Comparison of ENCODE assay signal across 36 cellular contexts in genomic region chr15:43361313-43361903, GRCh38. TPM values are rescaled to one million over a fixed set of nuclear protein-coding genes. Genes with fewer than 3 reads are reported as not detected.
DNase-seq lines count a peak whose midpoint lies in the region; ATAC-seq, FAIRE-seq and TF ChIP-seq lines count a peak whose summit lies in the region.
"Had no signal": no experiment of that assay in that cellular context is flagged by ENCODE, and none has a peak within 500 bp of the region (broad histone marks: within the 10 kb centered on the region; RNA-seq: fewer than 3 reads in every experiment).

No MANE protein-coding gene starts in this region.

- H3K4me3 Mint-ChIP-seq in Caco-2 (ENCODE audit: unreplicated experiment), result no peak overlapping the region
- no peak overlapping the region for H3K4me3 Mint-ChIP-seq in neural progenitor cell
- H3K4me3 Mint-ChIP-seq: activated CD4-positive, alpha-beta T cell treated with anti-CD3 and anti-CD28 coated beads, Interleukin-2, amount 10 ng/mL, durations not matched to agents 24 days and 14 days; activated naive CD8-positive, alpha-beta T cell; H9; naive thymus-derived CD8-positive, alpha-beta T cell; WTC11 had no signal

- BruUV-seq in Caco-2 (replicated peaks; lab: Mats Ljungman, UMichigan) (TSS peak; percentile 13), endothelial cell of umbilical vein (replicated peaks; lab: Mats Ljungman, UMichigan) (TSS peak; percentile 15)

- H3K36me3 Mint-ChIP-seq in Caco-2 (ENCODE audit: insufficient read depth, unreplicated experiment) (peaks cover 66% of the 10 kb centered on the region), neural progenitor cell (peaks cover 78% of the 10 kb centered on the region)

- intact Hi-C loops in Caco-2 (cut with micrococcal nuclease; ENCODE audit: unreplicated experiment), result no loop called here
- intact Hi-C loops in endothelial cell of umbilical vein (cut with micrococcal nuclease), result no loop called here

- H3K27me3 Mint-ChIP-seq in Caco-2 (ENCODE audit: insufficient read depth, unreplicated experiment), result no peaks in the 10 kb centered on the region
- no peaks in the 10 kb centered on the region for H3K27me3 Mint-ChIP-seq in neural progenitor cell (ENCODE audit: insufficient read depth, low read depth)
- H3K27me3 Mint-ChIP-seq: activated CD4-positive, alpha-beta T cell treated with anti-CD3 and anti-CD28 coated beads, Interleukin-2, amount 10 ng/mL, durations not matched to agents 24 days and 14 days; activated naive CD8-positive, alpha-beta T cell; naive thymus-derived CD8-positive, alpha-beta T cell had no signal

- H3K27ac ChIP-seq in endothelial cell of umbilical vein (ENCODE audit: insufficient read depth, low read depth, low read length) (no peak overlapping the region), neural progenitor cell (no peak overlapping the region)
- H3K27ac ChIP-seq: ascending aorta, C4-2B, cardiac muscle cell, colonic mucosa, foreskin keratinocyte, heart left ventricle, lower lobe of right lung, tibial artery, vagina had no signal

- H3K36me3 ChIP-seq in Caco-2 (ENCODE audit: control insufficient read depth, insufficient read depth, low read length) (peaks cover 12% of the 10 kb centered on the region), endothelial cell of umbilical vein (ENCODE audit: control insufficient read depth in 2 of 2, extremely low read depth in 1 of 2, insufficient read depth in 2 of 2, low read length in 2 of 2) (peaks cover 12 to 16% of the 10 kb centered on the region in 2 experiments), neural progenitor cell (peaks cover 61% of the 10 kb centered on the region)

- no peaks in the 10 kb centered on the region for H3K27me3 ChIP-seq in Caco-2 (replicated peaks; ENCODE audit: control insufficient read depth, insufficient read depth, low read length)
- H3K27me3 ChIP-seq in endothelial cell of umbilical vein (ENCODE audit: control insufficient read depth in 2 of 2, insufficient read depth in 2 of 2, low read length in 2 of 2), result no peaks in the 10 kb centered on the region
- H3K27me3 ChIP-seq in neural progenitor cell, result no peaks in the 10 kb centered on the region
- H3K27me3 ChIP-seq: ascending aorta, cardiac muscle cell, colonic mucosa, foreskin keratinocyte, heart left ventricle, tibial artery, vagina had no signal

- H3K4me1 Mint-ChIP-seq in Caco-2 (ENCODE audit: low read depth, unreplicated experiment), result no peaks in the 10 kb centered on the region
- no peaks in the 10 kb centered on the region for H3K4me1 Mint-ChIP-seq in neural progenitor cell
- H3K4me1 Mint-ChIP-seq: activated CD4-positive, alpha-beta T cell treated with anti-CD3 and anti-CD28 coated beads, Interleukin-2, amount 10 ng/mL, durations not matched to agents 24 days and 14 days; WTC11 had no signal

- H3K27ac Mint-ChIP-seq in Caco-2 (ENCODE audit: unreplicated experiment) (no peak overlapping the region), neural progenitor cell (no peak overlapping the region)
- H3K27ac Mint-ChIP-seq: activated CD4-positive, alpha-beta T cell treated with anti-CD3 and anti-CD28 coated beads, Interleukin-2, amount 10 ng/mL, durations not matched to agents 24 days and 14 days; activated naive CD8-positive, alpha-beta T cell; naive thymus-derived CD8-positive, alpha-beta T cell; WTC11 had no signal

- FAIRE-seq in endothelial cell of umbilical vein (lab: Jason Lieb, UNC), result no peak

- H3K9me1 ChIP-seq in endothelial cell of umbilical vein (replicated peaks; ENCODE audit: control insufficient read depth, extremely low read depth, insufficient read depth, low read length), result no peaks in the 10 kb centered on the region

- H2AFZ ChIP-seq in endothelial cell of umbilical vein (ENCODE audit: low read depth, low read length) (no peak overlapping the region), neural progenitor cell (replicated peaks) (no peak overlapping the region)

- no peak overlapping the region for H3K4me3 ChIP-seq in Caco-2 (ENCODE audit: low read depth, low read length)
- H3K4me3 ChIP-seq in endothelial cell of umbilical vein (replicated peaks in 1 of 3; ENCODE audit: insufficient read depth in 1 of 3, low read depth in 1 of 3, low read length in 3 of 3), result no peak overlapping the region
- peak overlapping the region; percentile 2 for H3K4me3 ChIP-seq in neural progenitor cell
- H3K4me3 ChIP-seq: ascending aorta, cardiac muscle cell, colonic mucosa, heart left ventricle, lower lobe of right lung, tibial artery, vagina had no signal

- DNase-seq in Caco-2 (no peak), NCI-H69 (lab: John Stamatoyannopoulos, UW) (peak; percentile 6), endothelial cell of umbilical vein (ENCODE audit: low read depth, low spot score) (no peak), neural progenitor cell (ENCODE audit: low spot score) (no peak), kidney glomerular epithelial cell (lab: John Stamatoyannopoulos, UW) (no peak), NCI-H1105 (lab: John Stamatoyannopoulos, UW) (no peak)
- DNase-seq: activated CD4-positive, alpha-beta T cell treated with anti-CD3 and anti-CD28 coated beads, Interleukin-2, amount 10 ng/mL, durations not matched to agents 24 days and 14 days; activated CD8-positive, alpha-beta memory T cell treated with anti-CD3 and anti-CD28 coated beads for 24 hours; activated effector memory CD4-positive, alpha-beta T cell treated with Interleukin-2 at 50 U/mL for 16 hours; activated T-cell treated with anti-CD3 and anti-CD28 coated beads, Interleukin-2, amount 50 U/mL, for 1 hour; colonic mucosa; COR-L47; DND-41; effector CD8-positive, alpha-beta T cell; H9; heart left ventricle; IMR-90; lower lobe of right lung; naive thymus-derived CD8-positive, alpha-beta T cell; NCI-H1048; NCI-H1694; nucleus accumbens; stimulated activated CD4-positive, alpha-beta T cell treated with anti-CD3 and anti-CD28 coated beads, Interleukin-4, amount 100 ng/mL, for 24 hours; T-helper 1 cell; tibial artery had no signal

- CTCF ChIA-PET in Caco-2 (lab: Charles Lee) (no interaction called here), endothelial cell of umbilical vein (lab: Charles Lee) (no interaction called here)

- no peaks in the 10 kb centered on the region for H3K4me1 ChIP-seq in Caco-2
- no peaks in the 10 kb centered on the region for H3K4me1 ChIP-seq in endothelial cell of umbilical vein (ENCODE audit: control insufficient read depth, extremely low read depth, insufficient read depth, low read length)
- no peaks in the 10 kb centered on the region for H3K4me1 ChIP-seq in neural progenitor cell
- H3K4me1 ChIP-seq: ascending aorta, colonic mucosa, foreskin keratinocyte, lower lobe of right lung, tibial artery, vagina had no signal

- H3K9me3 ChIP-seq in Caco-2 (peaks cover 20% of the 10 kb centered on the region), endothelial cell of umbilical vein (replicated peaks; ENCODE audit: control insufficient read depth, insufficient read depth, low read length) (peaks cover 12% of the 10 kb centered on the region), neural progenitor cell (ENCODE audit: low read depth) (peaks cover 26% of the 10 kb centered on the region)

- POLR2A ChIA-PET in Caco-2 (lab: Charles Lee), result interaction anchor here (0.5 to 0.6 kb wide), 2 partner anchors 11 to 13 kb away, joined by 3 read pairs; no protein-coding TSS in a partner anchor
- POLR2A ChIA-PET in endothelial cell of umbilical vein (lab: Charles Lee), result no interaction called here

- H3K79me2 ChIP-seq in endothelial cell of umbilical vein (ENCODE audit: control insufficient read depth, insufficient read depth, low read length) (no peaks in the 10 kb centered on the region), neural progenitor cell (ENCODE audit: low read depth) (peaks cover 18% of the 10 kb centered on the region)

- no peak for ATAC-seq in HG03565 (IDR thresholded peaks at IDR 0.05; ENCODE audit: unreplicated experiment)
- ATAC-seq: foreskin keratinocyte; heart left ventricle; lower lobe of right lung; naive thymus-derived CD8-positive, alpha-beta T cell; WTC11 had no signal

- H3K9me3 Mint-ChIP-seq in Caco-2 (ENCODE audit: unreplicated experiment), result peaks cover 23% of the 10 kb centered on the region
- peaks cover 59% of the 10 kb centered on the region for H3K9me3 Mint-ChIP-seq in neural progenitor cell

- H3F3A ChIP-seq in neural progenitor cell (ENCODE audit: low read depth), result peaks cover 3% of the 10 kb centered on the region

- H3K4me2 ChIP-seq in endothelial cell of umbilical vein (ENCODE audit: insufficient read depth, low read length) (no peak overlapping the region), neural progenitor cell (no peak overlapping the region)

- TF ChIP-seq CTCF in Caco-2 (IDR thresholded peaks at IDR 0.05; ENCODE audit: insufficient read depth in 1 of 2, low read depth in 1 of 2, low read length in 1 of 2, severe bottlenecking in 1 of 2, unreplicated experiment in 1 of 2) (no peak), endothelial cell of umbilical vein (IDR thresholded peaks at IDR 0.05; ENCODE audit: extremely low read depth in 1 of 2, insufficient read depth in 1 of 2, low read depth in 1 of 2, low read length in 2 of 2) (no peak), neural progenitor cell (IDR thresholded peaks at IDR 0.05) (no peak)

- H4K20me1 ChIP-seq in endothelial cell of umbilical vein (replicated peaks; ENCODE audit: control insufficient read depth, extremely low read depth, insufficient read depth, low read length) (no peaks in the 10 kb centered on the region), neural progenitor cell (ENCODE audit: low read depth) (no peaks in the 10 kb centered on the region)

- dilution Hi-C loops in endothelial cell of umbilical vein (cut with MboI; ENCODE audit: extremely low pct_ligation_motif_present, low sequenced_read_pairs), result no loop called here

- H3K9ac ChIP-seq in endothelial cell of umbilical vein (replicated peaks; ENCODE audit: extremely low read depth, insufficient read depth, low read length), result no peak overlapping the region
- no peak overlapping the region for H3K9ac ChIP-seq in neural progenitor cell

- no peak for TF ChIP-seq POLR2A in endothelial cell of umbilical vein (IDR thresholded peaks at IDR 0.05; ENCODE audit: low read depth, low read length)

RNA-seq across cellular contexts. Expression of gene ZSCAN29, which starts 9.4 kb away (rescaled TPM):
- total RNA-seq in Caco-2 (2022) (39.4 and 43.0 TPM in 2 replicates), endothelial cell of umbilical vein (15.7 and 16.6 TPM in 2 replicates), neural progenitor cell (ENCODE audit: low replicate concordance) (27.1 and 44.6 TPM in 2 replicates)
- 2.9 and 3.7 TPM in 2 replicates for polyA plus RNA-seq in endothelial cell of umbilical vein
- 3.8 and 4.1 TPM in 2 replicates for polyA plus RNA-seq in endothelial cell of umbilical vein (2011; cell fraction: cytosol; rRNA removed)
- polyA plus RNA-seq in endothelial cell of umbilical vein (2011; cell fraction: nucleus; rRNA removed), result 9.3 and 9.7 TPM in 2 replicates
- polyA plus RNA-seq in endothelial cell of umbilical vein (2012), result 5.3 and 7.5 TPM in 2 replicates
- 3.8 and 7.5 TPM in 2 replicates for polyA minus RNA-seq in endothelial cell of umbilical vein
- polyA minus RNA-seq in endothelial cell of umbilical vein (2011; cell fraction: cytosol; rRNA and poly(A)+ RNA removed), result 11.8 TPM
- polyA minus RNA-seq in endothelial cell of umbilical vein (2011; cell fraction: nucleus; rRNA and poly(A)+ RNA removed), result 5.7 and 6.1 TPM in 2 replicates

RNA-seq across cellular contexts. Expression of gene TUBGCP4, which starts 9.5 kb away (rescaled TPM):
- 28.4 and 29.2 TPM in 2 replicates for total RNA-seq in Caco-2 (2022)
- total RNA-seq in endothelial cell of umbilical vein, result 19.4 and 19.8 TPM in 2 replicates
- 5.1 and 6.5 TPM in 2 replicates for polyA plus RNA-seq in endothelial cell of umbilical vein
- 6.9 and 7.0 TPM in 2 replicates for polyA plus RNA-seq in endothelial cell of umbilical vein (2011; cell fraction: cytosol; rRNA removed)
- polyA plus RNA-seq in endothelial cell of umbilical vein (2011; cell fraction: nucleus; rRNA removed), result 12.9 and 14.5 TPM in 2 replicates
- 9.0 and 12.7 TPM in 2 replicates for polyA plus RNA-seq in endothelial cell of umbilical vein (2012)
- polyA minus RNA-seq in endothelial cell of umbilical vein, result 15.0 and 21.7 TPM in 2 replicates
- 53.1 TPM for polyA minus RNA-seq in endothelial cell of umbilical vein (2011; cell fraction: cytosol; rRNA and poly(A)+ RNA removed)
- polyA minus RNA-seq in endothelial cell of umbilical vein (2011; cell fraction: nucleus; rRNA and poly(A)+ RNA removed), result 11.3 and 13.1 TPM in 2 replicates
- 14.1 and 15.6 TPM in 2 replicates for total RNA-seq in neural progenitor cell (ENCODE audit: low replicate concordance)

RNA-seq across cellular contexts. Expression of gene LCMT2, which starts 31.0 kb away (rescaled TPM):
- total RNA-seq in Caco-2 (2022), result 7.4 and 7.9 TPM in 2 replicates
- total RNA-seq in endothelial cell of umbilical vein, result 5.0 and 6.1 TPM in 2 replicates
- 4.1 and 4.7 TPM in 2 replicates for polyA plus RNA-seq in endothelial cell of umbilical vein
- 3.6 and 4.2 TPM in 2 replicates for polyA plus RNA-seq in endothelial cell of umbilical vein (2011; cell fraction: cytosol; rRNA removed)
- polyA plus RNA-seq in endothelial cell of umbilical vein (2011; cell fraction: nucleus; rRNA removed), result 2.9 and 3.6 TPM in 2 replicates
- 2.7 and 4.2 TPM in 2 replicates for polyA plus RNA-seq in endothelial cell of umbilical vein (2012)
- 13.0 and 13.7 TPM in 2 replicates for polyA minus RNA-seq in endothelial cell of umbilical vein
- polyA minus RNA-seq in endothelial cell of umbilical vein (2011; cell fraction: cytosol; rRNA and poly(A)+ RNA removed), result 16.1 TPM
- polyA minus RNA-seq in endothelial cell of umbilical vein (2011; cell fraction: nucleus; rRNA and poly(A)+ RNA removed), result 4.4 and 8.1 TPM in 2 replicates
- total RNA-seq in neural progenitor cell (ENCODE audit: low replicate concordance), result 14.2 and 14.6 TPM in 2 replicates

RNA-seq across cellular contexts. Expression of gene TGM7, which starts 59.4 kb away (rescaled TPM):
- total RNA-seq in Caco-2 (2022), result not detected in 2 replicates
- total RNA-seq in endothelial cell of umbilical vein, result not detected in 2 replicates
- polyA plus RNA-seq in endothelial cell of umbilical vein, result not detected in 2 replicates
- polyA plus RNA-seq in endothelial cell of umbilical vein (2011; cell fraction: cytosol; rRNA removed), result not detected in 2 replicates
- not detected in 2 replicates for polyA plus RNA-seq in endothelial cell of umbilical vein (2011; cell fraction: nucleus; rRNA removed)
- polyA plus RNA-seq in endothelial cell of umbilical vein (2012), result not detected in 2 replicates
- polyA minus RNA-seq in endothelial cell of umbilical vein, result not detected in 2 replicates
- polyA minus RNA-seq in endothelial cell of umbilical vein (2011; cell fraction: cytosol; rRNA and poly(A)+ RNA removed), result not detected
- not detected in 2 replicates for polyA minus RNA-seq in endothelial cell of umbilical vein (2011; cell fraction: nucleus; rRNA and poly(A)+ RNA removed)
- total RNA-seq in neural progenitor cell (ENCODE audit: low replicate concordance), result not detected in 2 replicates
- total RNA-seq: activated CD4-positive, alpha-beta T cell treated with anti-CD3 and anti-CD28 coated beads, Interleukin-2, amount 10 ng/mL, durations not matched to agents 24 days and 14 days; ascending aorta; cardiac muscle cell; colonic mucosa; foreskin keratinocyte; H9; heart left ventricle; IMR-90; kidney epithelial cell; lower lobe of right lung; naive thymus-derived CD8-positive, alpha-beta T cell; NCI-H460; pulmonary artery endothelial cell; vagina; WTC11 had no signal
- polyA plus RNA-seq: cardiac muscle cell; foreskin keratinocyte; heart left ventricle; IMR-90; naive thymus-derived CD8-positive, alpha-beta T cell had no signal
